ENCODE assay signal across 23 cellular contexts in genomic region chr9:113178087-113178486, GRCh38. TPM values are rescaled to one million over a fixed set of nuclear protein-coding genes. Genes with fewer than 3 reads are reported as not detected.
DNase-seq lines count a peak whose midpoint lies in the region; ATAC-seq, FAIRE-seq and TF ChIP-seq lines count a peak whose summit lies in the region.
"Had no signal": no experiment of that assay in that cellular context is flagged by ENCODE, and none has a peak within 500 bp of the region (broad histone marks: within the 10 kb centered on the region; RNA-seq: fewer than 3 reads in every experiment).

No MANE protein-coding gene starts in this region.

- no peak for FAIRE-seq in HTR-8/SVneo (lab: Jason Lieb, UNC)
- FAIRE-seq: islet of Langerhans had no signal

- no peak overlapping the region for H3K4me3 Mint-ChIP-seq in stimulated activated effector memory CD8-positive, alpha-beta T cell treated with anti-CD3 and anti-CD28 coated beads, Interleukin-12 subunit alpha, Interleukin-12 subunit beta, amount 100 ng/mL, for 72 hours
- H3K4me3 Mint-ChIP-seq in type B pancreatic cell: no peak overlapping the region
- H3K4me3 Mint-ChIP-seq: naive thymus-derived CD8-positive, alpha-beta T cell had no signal

- H3K4me3 ChIP-seq in astrocyte of the spinal cord (ENCODE audit: low read depth, low read length) (no peak overlapping the region), fibroblast of pulmonary artery (replicated peaks; ENCODE audit: low read depth, low read length) (no peak overlapping the region)
- H3K4me3 ChIP-seq: ascending aorta, heart right ventricle, stomach had no signal

- TF ChIP-seq CTCF in astrocyte of the spinal cord (IDR thresholded peaks at IDR 0.05; ENCODE audit: low read depth, low read length) (no peak), fibroblast of pulmonary artery (IDR thresholded peaks at IDR 0.05; ENCODE audit: low read length, missing control alignments) (no peak), type B pancreatic cell (conservative IDR thresholded peaks at IDR 0.05) (no peak)

- ATAC-seq in stimulated activated effector memory CD8-positive, alpha-beta T cell treated with anti-CD3 and anti-CD28 coated beads, Interleukin-12 subunit alpha, Interleukin-12 subunit beta, amount 100 ng/mL, for 72 hours: no peak
- ATAC-seq in GM19397 (IDR thresholded peaks at IDR 0.05; ENCODE audit: unreplicated experiment): no peak
- ATAC-seq: heart right ventricle; naive thymus-derived CD8-positive, alpha-beta T cell had no signal

- H3K4me1 Mint-ChIP-seq in stimulated activated effector memory CD8-positive, alpha-beta T cell treated with anti-CD3 and anti-CD28 coated beads, Interleukin-12 subunit alpha, Interleukin-12 subunit beta, amount 100 ng/mL, for 72 hours: no peaks in the 10 kb centered on the region
- H3K4me1 Mint-ChIP-seq in type B pancreatic cell (ENCODE audit: unreplicated experiment): no peaks in the 10 kb centered on the region

- no peaks in the 10 kb centered on the region for H3K27me3 Mint-ChIP-seq in type B pancreatic cell
- H3K27me3 Mint-ChIP-seq: naive thymus-derived CD8-positive, alpha-beta T cell had no signal

- peak overlapping the region; percentile 6 for H3K27ac Mint-ChIP-seq in stimulated activated effector memory CD8-positive, alpha-beta T cell treated with anti-CD3 and anti-CD28 coated beads, Interleukin-12 subunit alpha, Interleukin-12 subunit beta, amount 100 ng/mL, for 72 hours
- H3K27ac Mint-ChIP-seq in type B pancreatic cell: no peak overlapping the region

- in situ Hi-C loops in astrocyte of the spinal cord (cut with HindIII; ENCODE audit: low sequenced_read_pairs): no loop called here

- H3K36me3 Mint-ChIP-seq in stimulated activated effector memory CD8-positive, alpha-beta T cell treated with anti-CD3 and anti-CD28 coated beads, Interleukin-12 subunit alpha, Interleukin-12 subunit beta, amount 100 ng/mL, for 72 hours: peaks cover 100% of the 10 kb centered on the region
- peaks cover 36% of the 10 kb centered on the region for H3K36me3 Mint-ChIP-seq in type B pancreatic cell

- H3K9me3 Mint-ChIP-seq in stimulated activated effector memory CD8-positive, alpha-beta T cell treated with anti-CD3 and anti-CD28 coated beads, Interleukin-12 subunit alpha, Interleukin-12 subunit beta, amount 100 ng/mL, for 72 hours: no peaks in the 10 kb centered on the region
- no peaks in the 10 kb centered on the region for H3K9me3 Mint-ChIP-seq in type B pancreatic cell

- DNase-seq in HCEC 1CT (peak; percentile 30), astrocyte of the spinal cord (ENCODE audit: low read depth, low spot score) (peak; percentile 62), fibroblast of pulmonary artery (ENCODE audit: low read depth) (peak; percentile 56), anterior cingulate cortex (lab: John Stamatoyannopoulos, UW) (no peak), HTR-8/SVneo (ENCODE audit: insufficient read length, low spot score) (no peak), type B pancreatic cell (ENCODE audit: extremely low spot score, unreplicated experiment) (no peak)
- DNase-seq in stimulated activated effector memory CD8-positive, alpha-beta T cell treated with anti-CD3 and anti-CD28 coated beads, Interleukin-12 subunit alpha, Interleukin-12 subunit beta, amount 100 ng/mL, for 72 hours (ENCODE audit: low spot score in 2 of 2): no peak
- DNase-seq: activated CD4-positive, alpha-beta T cell treated with anti-CD3 and anti-CD28 coated beads, Interleukin-2, amount 50 U/mL, for 4 hours; activated naive CD4-positive, alpha-beta T cell treated with Interleukin-2 at 50 U/mL for 16 hours; Calu3; cortex of kidney; erythroblast; GOT3; heart right ventricle; naive thymus-derived CD8-positive, alpha-beta T cell; NCI-H1417; NCI-H774; stomach; T-helper 2 cell; WERI-Rb-1 had no signal

RNA-seq across cellular contexts. Expression of gene SLC31A2, which starts 27.3 kb away (rescaled TPM):
- 7.6 and 10.7 TPM in 2 replicates for total RNA-seq in type B pancreatic cell (ENCODE audit: low replicate concordance)

RNA-seq across cellular contexts. Expression of gene FKBP15, which starts 43.0 kb away (rescaled TPM):
- total RNA-seq in type B pancreatic cell (ENCODE audit: low replicate concordance): 23.8 and 24.6 TPM in 2 replicates

RNA-seq across cellular contexts. Expression of gene SLC31A1, which starts 43.3 kb away (rescaled TPM):
- 31.7 and 45.8 TPM in 2 replicates for total RNA-seq in type B pancreatic cell (ENCODE audit: low replicate concordance)

Comparison
In these comparisons a context has a peak if more than half of its experiments do, and no peak if none do; other contexts are left out.
1. DNase-seq: peak in HCEC 1CT (single experiment), astrocyte of the spinal cord (single experiment) and fibroblast of pulmonary artery (single experiment); none in stimulated activated effector memory CD8-positive, alpha-beta T cell treated with anti-CD3 and anti-CD28 coated beads, Interleukin-12 subunit alpha, Interleukin-12 subunit beta, amount 100 ng/mL, for 72 hours (0 of 2), anterior cingulate cortex (0 of 58), HTR-8/SVneo (single experiment) and type B pancreatic cell (single experiment).